ENCODE assay signal across 23 cellular contexts in genomic region chr1:22755641-22756040, GRCh38. TPM values are rescaled to one million over a fixed set of nuclear protein-coding genes. Genes with fewer than 3 reads are reported as not detected.
"Had no signal": no experiment of that assay in that cellular context is flagged by ENCODE, and none has a peak within 500 bp of the region (broad histone marks: within the 10 kb centered on the region; RNA-seq: fewer than 3 reads in every experiment).

No MANE protein-coding gene starts in this region.

- H3K27ac Mint-ChIP-seq: activated B cell treated with CpG ODN at 0.5 μM for 24 hours; activated CD8-positive, alpha-beta memory T cell treated with anti-CD3 and anti-CD28 coated beads, Interleukin-2, amount 10 ng/mL, durations not matched to agents 7 days and 5 days; activated CD8-positive, alpha-beta T cell treated with anti-CD3 and anti-CD28 coated beads for 36 hours; activated naive CD4-positive, alpha-beta T cell treated with anti-CD3 and anti-CD28 coated beads, Interleukin-2, amount 50 U/mL, for 72 hours; activated T-helper 2 cell treated with anti-CD3 and anti-CD28 coated beads, Interferon-gamma antibody, Interleukin-2, Interleukin-4, amounts not matched to agents 10 μg/mL and 5 μg/mL and 100 μg/mL, durations not matched to agents 14 hours and 24 hours and 36 hours; T-helper 2 cell treated with Interferon-gamma antibody and Interleukin-4, amounts not matched to agents 5 μg/mL and 100 μg/mL, for 36 hours had no signal

- H3K4me3 Mint-ChIP-seq: activated B cell treated with CpG ODN at 0.5 μM for 24 hours; activated CD8-positive, alpha-beta memory T cell treated with anti-CD3 and anti-CD28 coated beads, Interleukin-2, amount 10 ng/mL, durations not matched to agents 7 days and 5 days; activated CD8-positive, alpha-beta T cell treated with anti-CD3 and anti-CD28 coated beads for 36 hours; T-helper 2 cell treated with Interferon-gamma antibody and Interleukin-4, amounts not matched to agents 5 μg/mL and 100 μg/mL, for 36 hours had no signal

- H3K27me3 Mint-ChIP-seq: activated CD8-positive, alpha-beta memory T cell treated with anti-CD3 and anti-CD28 coated beads, Interleukin-2, amount 10 ng/mL, durations not matched to agents 7 days and 5 days had no signal

- H3K27me3 ChIP-seq: colonic mucosa, testis, transverse colon had no signal

- H3K4me3 ChIP-seq: colonic mucosa, left ventricle myocardium inferior, lung, testis, transverse colon had no signal

- FAIRE-seq: frontal cortex had no signal

- H3K36me3 ChIP-seq: colonic mucosa, left ventricle myocardium inferior, transverse colon had no signal

- H3K9me3 ChIP-seq: colonic mucosa, left ventricle myocardium inferior, testis, transverse colon had no signal

- H3K9me3 Mint-ChIP-seq: activated B cell treated with CpG ODN at 0.5 μM for 24 hours; activated CD8-positive, alpha-beta T cell treated with anti-CD3 and anti-CD28 coated beads for 36 hours; activated naive CD4-positive, alpha-beta T cell treated with anti-CD3 and anti-CD28 coated beads, Interleukin-2, amount 50 U/mL, for 72 hours; activated T-helper 2 cell treated with anti-CD3 and anti-CD28 coated beads, Interferon-gamma antibody, Interleukin-2, Interleukin-4, amounts not matched to agents 10 μg/mL and 5 μg/mL and 100 μg/mL, durations not matched to agents 14 hours and 24 hours and 36 hours; T-helper 2 cell treated with Interferon-gamma antibody and Interleukin-4, amounts not matched to agents 5 μg/mL and 100 μg/mL, for 36 hours had no signal

- H3K36me3 Mint-ChIP-seq: activated CD8-positive, alpha-beta memory T cell treated with anti-CD3 and anti-CD28 coated beads, Interleukin-2, amount 10 ng/mL, durations not matched to agents 7 days and 5 days; activated naive CD4-positive, alpha-beta T cell treated with anti-CD3 and anti-CD28 coated beads, Interleukin-2, amount 50 U/mL, for 72 hours had no signal

- ATAC-seq: activated CD8-positive, alpha-beta memory T cell treated with anti-CD3 and anti-CD28 coated beads, Interleukin-2, amount 10 ng/mL, durations not matched to agents 7 days and 5 days; activated CD8-positive, alpha-beta T cell treated with anti-CD3 and anti-CD28 coated beads for 36 hours; esophagus mucosa; stimulated activated naive CD8-positive, alpha-beta T cell treated with anti-CD3 and anti-CD28 coated beads, Interleukin-15, Interleukin-2, amounts not matched to agents 100 U/mL and 50 U/mL, for 24 hours had no signal

- H3K27ac ChIP-seq: colonic mucosa, left ventricle myocardium inferior, testis, transverse colon had no signal

- DNase-seq: activated B cell treated with CpG ODN at 0.5 μM for 24 hours; activated CD4-positive, alpha-beta T cell treated with anti-CD3 and anti-CD28 coated beads, Interleukin-2, amount 50 U/mL, for 1 hour; activated CD8-positive, alpha-beta memory T cell treated with anti-CD3 and anti-CD28 coated beads, Interleukin-2, amount 10 ng/mL, durations not matched to agents 7 days and 5 days; activated CD8-positive, alpha-beta T cell treated with anti-CD3 and anti-CD28 coated beads for 36 hours; activated T-cell treated with anti-CD3 and anti-CD28 coated beads, Interleukin-2, amount 50 U/mL, for 48 hours; anterior cingulate cortex; cerebellar nuclear complex; colonic mucosa; islet precursor cell; left ventricle myocardium inferior; occipital lobe; right cardiac atrium; stimulated activated CD4-positive, alpha-beta T cell treated with anti-CD3 and anti-CD28 coated beads, Interleukin-2, amount 100 ng/mL, for 48 hours; stimulated activated naive CD8-positive, alpha-beta T cell treated with anti-CD3 and anti-CD28 coated beads, Interleukin-15, Interleukin-2, amounts not matched to agents 100 U/mL and 50 U/mL, for 24 hours; T-helper 1 cell; testis; transverse colon had no signal

- H3K4me1 Mint-ChIP-seq: activated B cell treated with CpG ODN at 0.5 μM for 24 hours had no signal

RNA-seq across cellular contexts. Expression of gene EPHB2, which starts 45.0 kb away (rescaled TPM):
- total RNA-seq: activated naive CD4-positive, alpha-beta T cell treated with anti-CD3 and anti-CD28 coated beads, Interleukin-2, amount 50 U/mL, for 72 hours; activated T-helper 2 cell treated with anti-CD3 and anti-CD28 coated beads, Interferon-gamma antibody, Interleukin-2, Interleukin-4, amounts not matched to agents 10 μg/mL and 5 μg/mL and 100 μg/mL, durations not matched to agents 14 hours and 24 hours and 36 hours had no signal
